Comparison of ENCODE assay signal across 1 cellular context in the genomic region with DNA sequence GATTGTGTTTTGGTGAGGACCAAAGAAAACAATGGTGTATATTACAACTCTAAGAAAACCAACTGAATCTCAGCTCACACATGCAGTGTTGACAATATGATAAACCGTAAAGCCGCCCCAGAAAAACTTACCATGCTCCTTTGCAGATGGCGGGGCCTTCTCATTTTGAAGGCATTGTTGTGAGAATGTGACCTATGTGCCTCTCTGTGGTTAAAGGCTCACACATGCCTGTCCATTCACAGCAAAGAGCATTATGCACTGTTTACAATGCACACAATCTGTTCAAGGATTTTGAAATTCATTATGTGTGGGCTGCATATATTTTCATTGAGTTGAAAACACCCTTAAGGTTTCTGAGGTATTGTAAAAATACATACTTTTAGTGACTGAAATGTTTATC.
TF ChIP-seq lines count a peak whose summit lies in the region.

No MANE protein-coding gene starts in this region.

TF ChIP-seq in GM23338, 12 proteins besides CTCF, POLR2A, EP300 and RAD21 (continued from another document):
- no peak for TF ChIP-seq ZNF114 (CRISPR knock-in tag; IDR thresholded peaks at IDR 0.05)
- TF ChIP-seq EZH2 (IDR thresholded peaks at IDR 0.05; ENCODE audit: low read depth, unreplicated experiment): no peak
